10 cellular contexts compared by ENCODE assay signal in the genomic region with DNA sequence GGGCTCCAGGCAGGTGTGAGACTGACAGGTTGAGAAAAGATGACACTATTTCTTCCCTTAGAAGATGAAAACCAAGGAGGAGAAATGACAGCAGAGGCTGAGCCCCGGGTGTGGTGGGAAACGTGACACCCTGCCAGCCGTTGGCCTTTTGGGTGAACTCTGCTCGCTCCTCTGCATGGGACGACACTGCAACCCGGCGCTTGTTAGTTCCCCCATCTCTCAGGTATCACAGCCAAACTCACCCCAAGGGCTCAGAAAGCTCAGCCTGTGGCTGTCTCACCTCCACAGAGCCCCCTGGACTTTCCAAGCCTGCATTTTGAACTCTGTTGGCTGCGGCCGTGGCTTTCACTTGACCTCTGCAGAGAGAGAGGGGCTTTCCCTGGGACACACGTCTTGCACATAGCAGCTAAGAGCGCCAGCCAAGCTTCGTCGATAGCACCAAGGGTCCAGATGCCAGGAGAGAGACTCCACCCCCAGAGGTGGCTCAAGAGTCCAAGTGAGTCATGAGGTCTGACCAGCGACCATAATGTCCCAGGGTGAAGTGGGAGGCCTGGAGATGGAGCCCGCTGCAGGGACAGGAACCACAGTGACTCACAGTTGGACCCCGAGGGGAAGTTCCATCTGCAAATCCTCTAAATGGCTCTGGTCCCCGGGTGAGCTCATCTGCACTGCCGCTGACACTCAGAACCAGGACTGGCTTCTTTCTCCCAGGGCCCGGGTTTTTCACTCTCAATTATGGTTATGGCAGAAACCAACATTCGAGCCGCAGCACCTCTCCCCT.
DNase-seq lines count a peak whose midpoint lies in the region; ATAC-seq, FAIRE-seq and TF ChIP-seq lines count a peak whose summit lies in the region.
"Had no signal": no experiment of that assay in that cellular context is flagged by ENCODE, and none has a peak within 500 bp of the region (broad histone marks: within the 10 kb centered on the region; RNA-seq: fewer than 3 reads in every experiment).

No MANE protein-coding gene starts in this region.

- H3K79me2 ChIP-seq in ACC112 (ENCODE audit: control insufficient read depth, insufficient read depth, low read length, unreplicated experiment) (no peaks in the 10 kb centered on the region), endothelial cell of umbilical vein (ENCODE audit: control insufficient read depth, insufficient read depth, low read length) (no peaks in the 10 kb centered on the region)

- H3K9ac ChIP-seq in endothelial cell of umbilical vein (replicated peaks; ENCODE audit: extremely low read depth, insufficient read depth, low read length) = no peak overlapping the region

- CTCF ChIA-PET in endothelial cell of umbilical vein (lab: Charles Lee) = interaction anchor here (1.0 to 1.2 kb wide), 2 partner anchors 18 to 29 kb away, joined by 3 to 4 read pairs; no protein-coding TSS in a partner anchor

- H3K36me3 ChIP-seq in ACC112 (ENCODE audit: insufficient read depth, low read length) (peaks cover 8% of the 10 kb centered on the region), endothelial cell of umbilical vein (ENCODE audit: control insufficient read depth in 2 of 2, extremely low read depth in 1 of 2, insufficient read depth in 2 of 2, low read length in 2 of 2) (no peaks in the 10 kb centered on the region), ovary (no peaks in the 10 kb centered on the region)
- H3K36me3 ChIP-seq: suprapubic skin had no signal

- H3K4me1 ChIP-seq in ACC112 (ENCODE audit: control insufficient read depth, insufficient read depth, low read length, unreplicated experiment) (peaks cover 34% of the 10 kb centered on the region), endothelial cell of umbilical vein (ENCODE audit: control insufficient read depth, extremely low read depth, insufficient read depth, low read length) (peaks cover 16% of the 10 kb centered on the region), ovary (ENCODE audit: insufficient read depth) (no peaks in the 10 kb centered on the region)

- no peaks in the 10 kb centered on the region for H4K20me1 ChIP-seq in endothelial cell of umbilical vein (replicated peaks; ENCODE audit: control insufficient read depth, extremely low read depth, insufficient read depth, low read length)

- H2AFZ ChIP-seq in ACC112 (ENCODE audit: low read length, unreplicated experiment) (peak overlapping the region; percentile 39), endothelial cell of umbilical vein (ENCODE audit: low read depth, low read length) (no peak overlapping the region)

- no peaks in the 10 kb centered on the region for H3K9me1 ChIP-seq in endothelial cell of umbilical vein (replicated peaks; ENCODE audit: control insufficient read depth, extremely low read depth, insufficient read depth, low read length)

- H3K4me2 ChIP-seq in endothelial cell of umbilical vein (ENCODE audit: insufficient read depth, low read length) = no peak overlapping the region

- no TSS peak for BruUV-seq in endothelial cell of umbilical vein (replicated peaks; lab: Mats Ljungman, UMichigan)

- TF ChIP-seq CTCF in endothelial cell of umbilical vein (IDR thresholded peaks at IDR 0.05; ENCODE audit: extremely low read depth in 1 of 2, insufficient read depth in 1 of 2, low read depth in 1 of 2, low read length in 2 of 2) (no peak), retinal pigment epithelial cell (conservative IDR thresholded peaks at IDR 0.05; ENCODE audit: low read depth, low read length) (no peak), ovary (IDR thresholded peaks at IDR 0.05) (no peak)

- intact Hi-C loops in endothelial cell of umbilical vein (cut with micrococcal nuclease) = no loop called here
- intact Hi-C loops in ovary (cut with DNase I) = no loop called here

- WGBS in ovary, 3 donors = 64 to 68% (median 66%) methylated on average over 21 of the region's 21 CpGs

- peak overlapping the region; percentile 26 for H3K4me3 ChIP-seq in ACC112 (ENCODE audit: low read depth, low read length)
- H3K4me3 ChIP-seq in endothelial cell of umbilical vein (replicated peaks in 1 of 3; ENCODE audit: insufficient read depth in 1 of 3, low read depth in 1 of 3, low read length in 3 of 3) = no peak overlapping the region
- no peak overlapping the region for H3K4me3 ChIP-seq in retinal pigment epithelial cell (ENCODE audit: low read length)
- no peak overlapping the region for H3K4me3 ChIP-seq in ovary
- H3K4me3 ChIP-seq: suprapubic skin had no signal

- H3K27me3 ChIP-seq in ACC112 (ENCODE audit: insufficient read depth, low read length) (no peaks in the 10 kb centered on the region), endothelial cell of umbilical vein (ENCODE audit: control insufficient read depth in 2 of 2, insufficient read depth in 2 of 2, low read length in 2 of 2) (no peaks in the 10 kb centered on the region), ovary (no peaks in the 10 kb centered on the region)
- H3K27me3 ChIP-seq: suprapubic skin had no signal

- no peak for TF ChIP-seq EP300 in ovary (IDR thresholded peaks at IDR 0.05)

- H3K27ac ChIP-seq in ACC112 (ENCODE audit: low read depth, low read length) (peak overlapping the region; percentile 94), endothelial cell of umbilical vein (ENCODE audit: insufficient read depth, low read depth, low read length) (no peak overlapping the region), ovary (no peak overlapping the region)
- H3K27ac ChIP-seq: suprapubic skin had no signal

- dilution Hi-C loops in endothelial cell of umbilical vein (cut with MboI; ENCODE audit: extremely low pct_ligation_motif_present, low sequenced_read_pairs) = no loop called here

- DNase-seq in NCI-H2171 treated with DMSO at 0.1 percent for 48 hours (lab: John Stamatoyannopoulos, UW) (peak; percentile 68), endothelial cell of umbilical vein (ENCODE audit: low read depth, low spot score) (peak; percentile 6), retinal pigment epithelial cell (ENCODE audit: low read depth) (peak; percentile 71), ovary (no peak), NCI-H1930 (lab: John Stamatoyannopoulos, UW) (no peak)

- TF ChIP-seq POLR2A in endothelial cell of umbilical vein (IDR thresholded peaks at IDR 0.05; ENCODE audit: low read depth, low read length) = no peak
- TF ChIP-seq POLR2A in ovary (IDR thresholded peaks at IDR 0.05) = no peak

- no peaks in the 10 kb centered on the region for H3K9me3 ChIP-seq in endothelial cell of umbilical vein (replicated peaks; ENCODE audit: control insufficient read depth, insufficient read depth, low read length)
- no peaks in the 10 kb centered on the region for H3K9me3 ChIP-seq in ovary

- ATAC-seq in GM18511 (IDR thresholded peaks at IDR 0.05; ENCODE audit: unreplicated experiment) (peak; percentile 49), HG02678 (IDR thresholded peaks at IDR 0.05; ENCODE audit: unreplicated experiment) (peak; percentile 42)

- POLR2A ChIA-PET in endothelial cell of umbilical vein (lab: Charles Lee) = no interaction called here

- FAIRE-seq in endothelial cell of umbilical vein (lab: Jason Lieb, UNC) = no peak
- FAIRE-seq: endometrium had no signal

TF ChIP-seq in endothelial cell of umbilical vein, 7 proteins besides CTCF, POLR2A, EP300 and RAD21:
- TF ChIP-seq GATA2 (IDR thresholded peaks at IDR 0.05; ENCODE audit: insufficient read depth, insufficient read length, low read depth, low read length) = no peak
- TF ChIP-seq, protein P1, sequence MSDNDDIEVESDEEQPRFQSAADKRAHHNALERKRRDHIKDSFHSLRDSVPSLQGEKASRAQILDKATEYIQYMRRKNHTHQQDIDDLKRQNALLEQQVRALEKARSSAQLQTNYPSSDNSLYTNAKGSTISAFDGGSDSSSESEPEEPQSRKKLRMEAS (IDR thresholded peaks at IDR 0.05; ENCODE audit: insufficient read depth, insufficient read length) = no peak
- TF ChIP-seq FOS (IDR thresholded peaks at IDR 0.05; ENCODE audit: borderline replicate concordance, insufficient read depth, low read length) = no peak
- TF ChIP-seq JUN (IDR thresholded peaks at IDR 0.05; ENCODE audit: borderline replicate concordance, insufficient read depth, insufficient read length, low read depth) = no peak
- TF ChIP-seq MYC (IDR thresholded peaks at IDR 0.05; ENCODE audit: low read depth, low read length) = no peak

Comparison
In these comparisons a context has a peak if more than half of its experiments do, and no peak if none do; other contexts are left out.
1. DNase-seq: peak in NCI-H2171 treated with DMSO at 0.1 percent for 48 hours (single experiment), endothelial cell of umbilical vein (single experiment) and retinal pigment epithelial cell (single experiment); none in ovary (0 of 5) and NCI-H1930 (0 of 2).